ENCODE assay signal across 17 cellular contexts in the genomic region with DNA sequence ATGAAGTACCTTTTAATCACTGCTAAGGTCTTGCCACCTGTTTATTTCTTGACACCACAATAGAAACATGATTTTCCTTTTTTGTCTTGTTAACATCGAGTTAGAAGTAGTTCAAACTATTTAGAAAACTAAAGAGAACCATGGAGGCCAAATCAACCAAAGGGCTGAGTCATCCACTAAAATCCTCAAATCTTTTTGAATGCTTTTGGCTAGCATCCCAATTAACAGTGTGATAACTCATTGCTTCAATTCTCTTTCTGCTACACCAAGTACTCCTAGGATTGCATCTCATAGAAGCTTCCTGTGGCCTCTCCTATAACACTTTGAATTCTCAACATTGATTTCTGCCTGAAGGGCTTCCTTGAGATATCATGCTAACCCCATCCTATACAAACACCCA.
"Had no signal": no experiment of that assay in that cellular context is flagged by ENCODE, and none has a peak within 500 bp of the region (broad histone marks: within the 10 kb centered on the region; RNA-seq: fewer than 3 reads in every experiment).

No MANE protein-coding gene starts in this region.

- H3K4me1 ChIP-seq: suprapubic skin had no signal

- ATAC-seq: activated naive CD4-positive, alpha-beta T cell treated with anti-CD3 and anti-CD28 coated beads, Interleukin-2, amount 50 U/mL, for 72 hours; activated T-cell treated with anti-CD3 and anti-CD28 coated beads, Interleukin-2, amount 50 U/mL, for 72 hours; esophagus mucosa; left ventricle myocardium superior; natural killer cell; right cardiac atrium had no signal

- H3K9me3 Mint-ChIP-seq: activated CD4-positive, alpha-beta T cell treated with anti-CD3 and anti-CD28 coated beads, Interleukin-2, amount 10 ng/mL, durations not matched to agents 7 days and 5 days; activated naive CD4-positive, alpha-beta T cell treated with anti-CD3 and anti-CD28 coated beads, Interleukin-2, amount 50 U/mL, for 72 hours; stimulated activated naive CD8-positive, alpha-beta T cell treated with anti-CD3 and anti-CD28 coated beads, Interleukin-15, Interleukin-2, amounts not matched to agents 100 ng/mL and 50 ng/mL, for 24 hours; T-helper 2 cell treated with Interferon-gamma antibody and Interleukin-4, amounts not matched to agents 5 μg/mL and 100 μg/mL, for 36 hours had no signal

- H3K27ac ChIP-seq: cardiac muscle cell, suprapubic skin had no signal

- H3K4me1 Mint-ChIP-seq: activated CD4-positive, alpha-beta T cell treated with anti-CD3 and anti-CD28 coated beads, Interleukin-2, amount 10 ng/mL, durations not matched to agents 7 days and 5 days; memory B cell; natural killer cell had no signal

- H3K36me3 ChIP-seq: cardiac muscle cell, suprapubic skin had no signal

- H3K4me3 ChIP-seq: cardiac muscle cell, suprapubic skin had no signal

- H3K36me3 Mint-ChIP-seq: activated naive CD4-positive, alpha-beta T cell treated with anti-CD3 and anti-CD28 coated beads, Interleukin-2, amount 50 U/mL, for 72 hours; memory B cell; natural killer cell had no signal

- H3K27ac Mint-ChIP-seq: activated CD4-positive, alpha-beta T cell treated with anti-CD3 and anti-CD28 coated beads, Interleukin-2, amount 10 ng/mL, durations not matched to agents 7 days and 5 days; activated naive CD4-positive, alpha-beta T cell treated with anti-CD3 and anti-CD28 coated beads, Interleukin-2, amount 50 U/mL, for 72 hours; activated T-cell treated with anti-CD3 and anti-CD28 coated beads, Interleukin-2, amount 50 U/mL, for 72 hours; memory B cell; natural killer cell; stimulated activated naive CD8-positive, alpha-beta T cell treated with anti-CD3 and anti-CD28 coated beads, Interleukin-15, Interleukin-2, amounts not matched to agents 100 ng/mL and 50 ng/mL, for 24 hours; T-helper 2 cell treated with Interferon-gamma antibody and Interleukin-4, amounts not matched to agents 5 μg/mL and 100 μg/mL, for 36 hours had no signal

- H3K27me3 ChIP-seq: cardiac muscle cell, suprapubic skin had no signal

- H3K9me3 ChIP-seq: suprapubic skin had no signal

- H3K4me3 Mint-ChIP-seq: activated CD4-positive, alpha-beta T cell treated with anti-CD3 and anti-CD28 coated beads, Interleukin-2, amount 10 ng/mL, durations not matched to agents 7 days and 5 days; activated T-cell treated with anti-CD3 and anti-CD28 coated beads, Interleukin-2, amount 50 U/mL, for 72 hours; memory B cell; natural killer cell; stimulated activated naive CD8-positive, alpha-beta T cell treated with anti-CD3 and anti-CD28 coated beads, Interleukin-15, Interleukin-2, amounts not matched to agents 100 ng/mL and 50 ng/mL, for 24 hours; T-helper 2 cell treated with Interferon-gamma antibody and Interleukin-4, amounts not matched to agents 5 μg/mL and 100 μg/mL, for 36 hours had no signal

- DNase-seq: activated CD4-positive, alpha-beta T cell treated with anti-CD3 and anti-CD28 coated beads, Interleukin-2, amount 10 ng/mL, durations not matched to agents 7 days and 5 days; activated CD8-positive, alpha-beta memory T cell treated with anti-CD3 and anti-CD28 coated beads, Interleukin-2, amount 50 U/mL, for 48 hours; activated gamma-delta T cell; activated T-cell treated with anti-CD3 and anti-CD28 coated beads, Interleukin-2, amount 50 U/mL, for 72 hours; hypothalamus; left ventricle myocardium superior; natural killer cell; nucleus accumbens; right cardiac atrium; trophoblast cell had no signal

- H3K27me3 Mint-ChIP-seq: activated CD4-positive, alpha-beta T cell treated with anti-CD3 and anti-CD28 coated beads, Interleukin-2, amount 10 ng/mL, durations not matched to agents 7 days and 5 days; memory B cell had no signal
